ENCODE assay signal across 1 cellular context in genomic region chr15:67063689-67064606, GRCh38.
TF ChIP-seq lines count a peak whose summit lies in the region.

No MANE protein-coding gene starts in this region.

TF ChIP-seq in SK-N-SH, 30 proteins besides CTCF, POLR2A, EP300 and RAD21 (continued from another document):
- TF ChIP-seq REST (IDR thresholded peaks at IDR 0.05; ENCODE audit: low read depth, low read length) (no peak), TAF1 (IDR thresholded peaks at IDR 0.05; ENCODE audit: borderline replicate concordance, low read depth, low read length) (no peak), MEF2A (IDR thresholded peaks at IDR 0.05; ENCODE audit: borderline replicate concordance, low read depth) (no peak), CHD2 (IDR thresholded peaks at IDR 0.05; ENCODE audit: low read length, partially characterized antibody) (no peak), POLR2AphosphoS5 (IDR thresholded peaks at IDR 0.05; ENCODE audit: low read depth, low read length) (no peak), GATA2 (CRISPR knock-in tag; IDR thresholded peaks at IDR 0.05) (no peak)
TF ChIP-seq in SK-N-SH: peak in this region for 0.
